20 cellular contexts compared by ENCODE assay signal in the genomic region with DNA sequence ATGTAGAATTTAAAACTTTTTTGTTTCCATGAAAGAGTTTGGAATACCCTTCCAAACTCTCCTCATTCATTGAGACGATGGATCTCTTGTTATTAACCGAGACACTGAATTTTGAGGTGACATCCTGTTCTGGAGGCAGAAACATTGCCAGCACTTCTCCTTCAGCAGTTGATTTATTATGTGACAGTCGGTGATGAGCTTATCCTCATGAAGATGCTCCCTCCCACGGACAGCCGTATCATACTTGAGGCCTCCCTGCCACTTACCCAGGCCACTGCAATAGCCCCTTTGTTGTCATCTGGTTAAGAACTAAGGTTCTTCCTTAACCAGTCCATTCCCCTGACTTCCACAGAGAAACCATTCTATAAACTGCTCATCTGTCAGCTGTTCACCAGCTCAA.
A peak's percentile ranks its signal among the peaks of the same experiment; 100 is the strongest.
DNase-seq lines count a peak whose midpoint lies in the region; TF ChIP-seq lines count a peak whose summit lies in the region.
"Had no signal": no experiment of that assay in that cellular context is flagged by ENCODE, and none has a peak within 500 bp of the region (broad histone marks: within the 10 kb centered on the region; RNA-seq: fewer than 3 reads in every experiment).

No MANE protein-coding gene starts in this region.

- no peaks in the 10 kb centered on the region for H3K9me3 ChIP-seq in testis
- no peaks in the 10 kb centered on the region for H3K9me3 ChIP-seq in colonic mucosa
- H3K9me3 ChIP-seq: BLaER1, SJSA1 had no signal

- H3K4me3 ChIP-seq in testis (no peak overlapping the region), colonic mucosa (no peak overlapping the region)
- H3K4me3 ChIP-seq: BLaER1, PC-9, SJSA1 had no signal

- no peak overlapping the region for H3K9ac ChIP-seq in colonic mucosa (ENCODE audit: low read depth in 2 of 2, low read length in 2 of 2)
- H3K9ac ChIP-seq: BLaER1, KMS-11 had no signal

- H3K36me3 ChIP-seq in testis (ENCODE audit: low read depth, missing control alignments): no peaks in the 10 kb centered on the region
- H3K36me3 ChIP-seq in colonic mucosa: no peaks in the 10 kb centered on the region
- H3K36me3 ChIP-seq: BLaER1, SJSA1 had no signal

- H3K4me1 ChIP-seq in testis (no peaks in the 10 kb centered on the region), colonic mucosa (no peaks in the 10 kb centered on the region)
- H3K4me1 ChIP-seq: BLaER1, SJSA1 had no signal

- intact Hi-C loops in testis (cut with DNase I; ENCODE audit: low total_unique reads) (no loop called here), colonic mucosa (cut with DNase I) (no loop called here)

- H3K27ac ChIP-seq in testis (peak overlapping the region in 1 of 2 donors; percentile 8), colonic mucosa (no peak overlapping the region)
- H3K27ac ChIP-seq: BLaER1, KMS-11, PC-9, SJSA1 had no signal

- TF ChIP-seq CTCF in testis (IDR thresholded peaks at IDR 0.05): no peak
- TF ChIP-seq CTCF in colonic mucosa (IDR thresholded peaks at IDR 0.05): no peak

- no peaks in the 10 kb centered on the region for H3K27me3 ChIP-seq in testis
- H3K27me3 ChIP-seq in colonic mucosa: no peaks in the 10 kb centered on the region
- H3K27me3 ChIP-seq: BLaER1, SJSA1 had no signal

- DNase-seq in NCI-H510A treated with DMSO at 0.1 percent for 48 hours (lab: John Stamatoyannopoulos, UW) (peak; percentile 13), NCI-H510A (lab: John Stamatoyannopoulos, UW) (no peak), OCI-M1 (lab: John Stamatoyannopoulos, UW) (peak; percentile 12), myocyte (ENCODE audit: low read depth) (peak; percentile 58), testis (peak; percentile 37), colonic mucosa (no peak), UCSD-AML1 (lab: John Stamatoyannopoulos, UW; ENCODE audit: unreplicated experiment) (no peak)
- DNase-seq: CD4-positive, CD25-positive, alpha-beta regulatory T cell; IMR-90; MM.1S; NCI-H1048; NCI-H1436; NCI-H187; NCI-H526 treated with DMSO at 0.1 percent for 48 hours; NK-92 treated with Interleukin-12 subunit alpha and Interleukin-12 subunit beta, amount 100 ng/mL, for 24 hours; PC-9; Right ventricle myocardium superior had no signal

- TF ChIP-seq POLR2A in testis (IDR thresholded peaks at IDR 0.05): no peak

- WGBS in testis, 2 donors: 62 to 66% methylated on average over 5 of the region's 5 CpGs

Comparison
In these comparisons a context has a peak if more than half of its experiments do, and no peak if none do; other contexts are left out.
1. DNase-seq: peak in NCI-H510A treated with DMSO at 0.1 percent for 48 hours (single experiment), OCI-M1 (single experiment), myocyte (single experiment) and testis (single experiment); none in NCI-H510A (single experiment), colonic mucosa (single experiment) and UCSD-AML1 (single experiment).